Comparison of ENCODE assay signal across 11 cellular contexts in the genomic region with DNA sequence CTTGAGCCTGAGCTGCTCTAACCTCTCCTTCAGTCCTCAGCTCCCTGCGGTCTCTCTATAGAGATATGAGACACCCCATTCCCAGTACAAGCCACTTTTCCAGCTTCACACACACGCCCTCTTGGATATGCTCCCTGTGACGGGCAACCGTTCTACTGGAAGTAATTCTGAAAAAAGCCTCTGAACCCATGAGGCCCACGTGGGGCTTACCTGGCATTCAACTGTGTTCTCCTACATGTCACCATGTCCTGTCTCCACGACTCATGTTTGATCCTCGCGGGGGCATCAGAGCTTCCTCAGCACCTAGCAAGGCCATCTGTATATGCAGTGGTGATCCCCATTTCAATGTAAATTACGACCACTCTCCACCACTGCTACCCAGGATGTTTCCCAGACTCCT.
"Had no signal": no experiment of that assay in that cellular context is flagged by ENCODE, and none has a peak within 500 bp of the region (broad histone marks: within the 10 kb centered on the region; RNA-seq: fewer than 3 reads in every experiment).

No MANE protein-coding gene starts in this region.

- H3K27ac ChIP-seq: cardiac muscle cell, sigmoid colon had no signal

- H3K27me3 Mint-ChIP-seq: naive thymus-derived CD8-positive, alpha-beta T cell; stimulated activated naive CD8-positive, alpha-beta T cell treated with anti-CD3 and anti-CD28 coated beads, Interleukin-15, Interleukin-2, amounts not matched to agents 100 ng/mL and 50 ng/mL, for 24 hours had no signal

- H3K4me3 ChIP-seq: cardiac muscle cell, mucosa of descending colon, sigmoid colon had no signal

- ATAC-seq: left lobe of liver; mucosa of descending colon; naive thymus-derived CD8-positive, alpha-beta T cell had no signal

- H3K9me3 Mint-ChIP-seq: activated T-helper 2 cell treated with anti-CD3 and anti-CD28 coated beads, Interferon-gamma antibody, Interleukin-2, Interleukin-4, amounts not matched to agents 10 μg/mL and 5 μg/mL and 100 μg/mL, durations not matched to agents 14 hours and 24 hours and 36 hours; naive thymus-derived CD8-positive, alpha-beta T cell; stimulated activated naive CD8-positive, alpha-beta T cell treated with anti-CD3 and anti-CD28 coated beads, Interleukin-15, Interleukin-2, amounts not matched to agents 100 ng/mL and 50 ng/mL, for 24 hours had no signal

- H3K4me1 ChIP-seq: sigmoid colon had no signal

- H3K4me3 Mint-ChIP-seq: naive thymus-derived CD8-positive, alpha-beta T cell; stimulated activated naive CD8-positive, alpha-beta T cell treated with anti-CD3 and anti-CD28 coated beads, Interleukin-15, Interleukin-2, amounts not matched to agents 100 ng/mL and 50 ng/mL, for 24 hours had no signal

- DNase-seq: activated CD4-positive, CD25-positive, alpha-beta regulatory T cell treated with anti-CD3 and anti-CD28 coated beads, Interleukin-2, amount 50 U/mL, for 72 hours; foreskin melanocyte; head of caudate nucleus; mucosa of descending colon; naive thymus-derived CD8-positive, alpha-beta T cell; SHP77 treated with DMSO at 0.1 percent for 48 hours; sigmoid colon had no signal

- H3K36me3 Mint-ChIP-seq: naive thymus-derived CD8-positive, alpha-beta T cell had no signal

- H3K27me3 ChIP-seq: cardiac muscle cell, sigmoid colon had no signal

- H3K36me3 ChIP-seq: cardiac muscle cell, sigmoid colon had no signal
